9 cellular contexts compared by ENCODE assay signal in genomic region chr3:150371741-150372254, GRCh38. TPM values are rescaled to one million over a fixed set of nuclear protein-coding genes. Genes with fewer than 3 reads are reported as not detected.
DNase-seq lines count a peak whose midpoint lies in the region; ATAC-seq, FAIRE-seq and TF ChIP-seq lines count a peak whose summit lies in the region.
"Had no signal": no experiment of that assay in that cellular context is flagged by ENCODE, and none has a peak within 500 bp of the region (broad histone marks: within the 10 kb centered on the region; RNA-seq: fewer than 3 reads in every experiment).

No MANE protein-coding gene starts in this region.

- H3K27ac Mint-ChIP-seq in CD4-positive, alpha-beta memory T cell = no peak overlapping the region
- H3K27ac Mint-ChIP-seq: T-helper 1 cell treated with Interleukin-12 subunit alpha and Interleukin-12 subunit beta and Interleukin-4 antibody, amounts not matched to agents 30 μg/mL and 1 μg/mL, for 36 hours had no signal

- H3K36me3 Mint-ChIP-seq in CD4-positive, alpha-beta memory T cell = no peaks in the 10 kb centered on the region

- CTCF ChIA-PET in GM12878 (lab: Yijun Ruan, JAX) = interaction anchor here (1.2 to 2.3 kb wide), 2 partner anchors 13 to 37 kb away, joined by 3 to 13 read pairs; partner anchors contain the start of gene TSC22D2
- CTCF ChIA-PET in CD4-positive, alpha-beta memory T cell (lab: Charles Lee; ENCODE audit: partially characterized antibody) = no interaction called here

- H3K27me3 Mint-ChIP-seq in CD4-positive, alpha-beta memory T cell = peaks cover 0 to 4% of the 10 kb centered on the region in 2 donors

- WGBS in HUES64 = 59% methylated on average over 5 of the region's 6 CpGs
- WGBS in GM12878 (ENCODE audit: insufficient coverage, insufficient replicate concordance, low lambda C conversion rate, missing lambda C conversion rate) = 72% methylated on average over 6 of the region's 6 CpGs

- in situ Hi-C loops in GM12878 (cut with MboI) = no loop called here

- H3K4me3 ChIP-seq in HUES64 (ENCODE audit: low read length) (peak overlapping the region; percentile 2; the same call in 1 of the 2 replicates), GM12878 (no peak overlapping the region), stomach smooth muscle (ENCODE audit: low read length in 2 of 2) (peak overlapping the region; percentile 31 to 58)
- no peak overlapping the region for H3K4me3 ChIP-seq in CD4-positive, alpha-beta memory T cell (ENCODE audit: low read length in 2 of 2)

- H3K9me3 Mint-ChIP-seq in CD4-positive, alpha-beta memory T cell = no peaks in the 10 kb centered on the region
- H3K9me3 Mint-ChIP-seq: T-helper 1 cell treated with Interleukin-12 subunit alpha and Interleukin-12 subunit beta and Interleukin-4 antibody, amounts not matched to agents 30 μg/mL and 1 μg/mL, for 36 hours had no signal

- H3K79me2 ChIP-seq in GM12878 (ENCODE audit: control insufficient read depth, insufficient read depth, low read length) = no peaks in the 10 kb centered on the region

- no peak overlapping the region for H3K4me2 ChIP-seq in GM12878 (ENCODE audit: control insufficient read depth, insufficient read depth)

- H3K9ac ChIP-seq in HUES64 (ENCODE audit: low read depth, low read length) = no peak overlapping the region
- H3K9ac ChIP-seq in GM12878 (ENCODE audit: control insufficient read depth, insufficient read depth, low read length) = no peak overlapping the region
- H3K9ac ChIP-seq in stomach smooth muscle (ENCODE audit: low read length in 2 of 2) = peak overlapping the region; percentile 63 to 83

- H3K4me3 Mint-ChIP-seq in CD4-positive, alpha-beta memory T cell = no peak overlapping the region
- H3K4me3 Mint-ChIP-seq: T-helper 1 cell treated with Interleukin-12 subunit alpha and Interleukin-12 subunit beta and Interleukin-4 antibody, amounts not matched to agents 30 μg/mL and 1 μg/mL, for 36 hours had no signal

- DNase-seq in GM12878 (ENCODE audit: low read depth, low spot score) (no peak), inferior parietal cortex (ENCODE audit: extremely low spot score) (peak; percentile 76), NCI-H82 treated with DMSO at 0.1 percent for 48 hours (lab: John Stamatoyannopoulos, UW; ENCODE audit: unreplicated experiment) (no peak)
- DNase-seq in activated naive CD4-positive, alpha-beta T cell treated with anti-CD3 and anti-CD28 coated beads, Interleukin-2, amount 50 U/mL, for 16 hours = no peak
- no peak for DNase-seq in CD4-positive, alpha-beta memory T cell

- SMC1A ChIA-PET in GM12878 (lab: Charles Lee; ENCODE audit: uncharacterized antibody, unreplicated experiment) = interaction anchor here (0.5 to 2.3 kb wide), 5 partner anchors 13 to 110 kb away, joined by 3 to 9 read pairs (median 6); partner anchors contain the start of gene TSC22D2

- no peaks in the 10 kb centered on the region for H4K20me1 ChIP-seq in GM12878 (ENCODE audit: control insufficient read depth, insufficient read depth)

- TF ChIP-seq CTCF in GM12878 (IDR thresholded peaks at IDR 0.05 in 2 of 3, conservative IDR thresholded peaks at IDR 0.05 in 1 of 3; ENCODE audit: control insufficient read depth in 2 of 3, extremely low read depth in 1 of 3, insufficient read depth in 1 of 3, low read depth in 3 of 3, low read length in 3 of 3) = no peak

- no peak for FAIRE-seq in GM12878 (lab: Jason Lieb, UNC)

- H2AFZ ChIP-seq in GM12878 (ENCODE audit: control insufficient read depth, low read depth, low read length) = no peak overlapping the region; the same call in 1 of the 2 replicates

- intact Hi-C loops in GM12878 (cut with micrococcal nuclease; ENCODE audit: unreplicated experiment) = loop anchor here (5.0 kb wide), 1 partner anchor 36 kb away; the partner anchor contains the start of gene TSC22D2
- intact Hi-C loops in CD4-positive, alpha-beta memory T cell (cut with micrococcal nuclease) = no loop called here

- RAD21 ChIA-PET in GM12878 (lab: Charles Lee; ENCODE audit: unreplicated experiment) = interaction anchor here (1.4 kb wide), 1 partner anchor 37 kb away, joined by 4 read pairs; the partner anchor contains the start of gene TSC22D2

- no peaks in the 10 kb centered on the region for H3K36me3 ChIP-seq in HUES64 (ENCODE audit: insufficient read depth, low read length)
- H3K36me3 ChIP-seq in GM12878 (ENCODE audit: control insufficient read depth in 2 of 2, insufficient read depth in 2 of 2, low read length in 1 of 2) = no peaks in the 10 kb centered on the region
- no peaks in the 10 kb centered on the region for H3K36me3 ChIP-seq in stomach smooth muscle (ENCODE audit: control insufficient read depth in 2 of 2, insufficient read depth in 2 of 2, low read length in 2 of 2)
- H3K36me3 ChIP-seq in CD4-positive, alpha-beta memory T cell (ENCODE audit: insufficient read depth, low read length) = no peaks in the 10 kb centered on the region

- BruUV-seq in GM12878 (replicated peaks; lab: Mats Ljungman, UMichigan) = no TSS peak

- no peak for TF ChIP-seq RAD21 in GM12878 (IDR thresholded peaks at IDR 0.05; ENCODE audit: insufficient read depth, low read depth, low read length)

- H3K9me3 ChIP-seq in HUES64 (ENCODE audit: insufficient read depth, low read depth, low read length) (no peaks in the 10 kb centered on the region), GM12878 (replicated peaks; ENCODE audit: control insufficient read depth, insufficient read depth, low read length) (no peaks in the 10 kb centered on the region), stomach smooth muscle (ENCODE audit: control insufficient read depth in 2 of 2, low read length in 2 of 2) (no peaks in the 10 kb centered on the region)
- no peaks in the 10 kb centered on the region for H3K9me3 ChIP-seq in CD4-positive, alpha-beta memory T cell (ENCODE audit: control insufficient read depth in 1 of 2, low read length in 2 of 2)

- ATAC-seq in GM12878 (peak; percentile 20; the same call in 2 of the 3 replicates), HG03521 (IDR thresholded peaks at IDR 0.05; ENCODE audit: unreplicated experiment) (no peak)

- no peak for TF ChIP-seq EP300 in GM12878 (IDR thresholded peaks at IDR 0.05; ENCODE audit: borderline replicate concordance in 1 of 2, control insufficient read depth in 1 of 2, low read depth in 2 of 2, low read length in 2 of 2)

- no peak for TF ChIP-seq POLR2A in GM12878 (IDR thresholded peaks at IDR 0.05; ENCODE audit: low read depth, low read length)

- POLR2A ChIA-PET in GM12878 (lab: Charles Lee) = no interaction called here
- POLR2A ChIA-PET in CD4-positive, alpha-beta memory T cell (lab: Charles Lee; ENCODE audit: partially characterized antibody) = no interaction called here

- H3K27me3 ChIP-seq in HUES64 (ENCODE audit: insufficient read depth, low read length) = no peaks in the 10 kb centered on the region
- no peaks in the 10 kb centered on the region for H3K27me3 ChIP-seq in GM12878 (replicated peaks in 1 of 2; ENCODE audit: control insufficient read depth in 2 of 2, insufficient read depth in 2 of 2, low read length in 1 of 2)
- H3K27me3 ChIP-seq in stomach smooth muscle (ENCODE audit: control insufficient read depth in 1 of 2, insufficient read depth in 2 of 2, low read length in 2 of 2) = no peaks in the 10 kb centered on the region
- no peaks in the 10 kb centered on the region for H3K27me3 ChIP-seq in CD4-positive, alpha-beta memory T cell (ENCODE audit: insufficient read depth, low read length)

- peaks cover 0 to 9% (median 4%) of the 10 kb centered on the region in 4 donors for H3K4me1 Mint-ChIP-seq in CD4-positive, alpha-beta memory T cell

- H3K27ac ChIP-seq in HUES64 (ENCODE audit: low read depth, low read length) (peak overlapping the region; percentile 56), GM12878 (ENCODE audit: control insufficient read depth, insufficient read depth) (no peak overlapping the region), stomach smooth muscle (ENCODE audit: low read length) (peak overlapping the region; percentile 80)
- no peak overlapping the region for H3K27ac ChIP-seq in CD4-positive, alpha-beta memory T cell (ENCODE audit: low read depth, low read length)

- H3K4me1 ChIP-seq in HUES64 (ENCODE audit: insufficient read depth, low read length) = peaks cover 33% of the 10 kb centered on the region
- H3K4me1 ChIP-seq in GM12878 (ENCODE audit: control insufficient read depth, insufficient read depth, low read length) = 0 out of 2 replicates have a peak, but pooled peaks cover 2% of the 10 kb centered on the region
- H3K4me1 ChIP-seq in stomach smooth muscle (ENCODE audit: control insufficient read depth, insufficient read depth, low read length) = peaks cover 8% of the 10 kb centered on the region
- H3K4me1 ChIP-seq in CD4-positive, alpha-beta memory T cell (ENCODE audit: insufficient read depth, low read length) = no peaks in the 10 kb centered on the region

TF ChIP-seq in GM12878, 131 proteins besides CTCF, POLR2A, EP300 and RAD21 (continues in another document):
- TF ChIP-seq POLR2AphosphoS2 (IDR thresholded peaks at IDR 0.05; ENCODE audit: low read depth, low read length) = no peak

RNA-seq across cellular contexts. Expression of gene TSC22D2, which starts 36.3 kb away (rescaled TPM):
- polyA plus RNA-seq in HUES64 (2013, experiment 1 of 2) = 18.3 TPM
- polyA plus RNA-seq in HUES64 (2013, experiment 2 of 2) = 17.1 TPM
- 34.3 and 34.9 TPM in 2 replicates for total RNA-seq in GM12878 (2013; cell fraction: nucleolus; rRNA removed)
- total RNA-seq in GM12878 (2014; rRNA removed) (7.0 and 7.4 TPM in 2 replicates), GM12878 (2014; rRNA removed; fragmentation: Illumina TruSeq; extraction: Trizol) (11.0 and 11.2 TPM in 2 replicates), GM12878 (2021) (16.1 and 17.1 TPM in 2 replicates)
- polyA plus RNA-seq in GM12878 (2011; ENCODE audit: low read depth) = 9.2 TPM
- polyA plus RNA-seq in GM12878 (2011; rRNA removed) (11.8 and 16.7 TPM in 2 replicates), GM12878 (2014; fragmentation: Illumina TruSeq; extraction: Trizol) (13.9 and 18.7 TPM in 2 replicates), GM12878 (2014; fragmentation: Nextera tagmentation; extraction: Ambion mirVana) (10 to 100 TPM; 10.5 to 19.4 TPM), GM12878 (2014; rRNA removed) (5.6 and 8.2 TPM in 2 replicates), GM12878 (2016; fragmentation: Nextera tagmentation; extraction: Ambion mirVana) (1 to 10 TPM; 8.1 to 9.5 TPM)
- 4.1 and 4.8 TPM in 2 replicates for polyA plus RNA-seq in GM12878 (2011; cell fraction: cytosol; rRNA removed)
- 16.7 and 21.0 TPM in 2 replicates for polyA plus RNA-seq in GM12878 (2011; cell fraction: nucleus; rRNA removed)
- polyA plus RNA-seq in GM12878 (2012) = 9.0 and 9.3 TPM in 2 replicates
- polyA minus RNA-seq in GM12878 (2011; rRNA and poly(A)+ RNA removed) = 24.2 and 29.4 TPM in 2 replicates
- polyA minus RNA-seq in GM12878 (2011; cell fraction: cytosol; rRNA and poly(A)+ RNA removed) = 11.4 and 12.9 TPM in 2 replicates
- 37.1 and 70.3 TPM in 2 replicates for polyA minus RNA-seq in GM12878 (2011; cell fraction: nucleus; rRNA and poly(A)+ RNA removed)
- total RNA-seq in CD4-positive, alpha-beta memory T cell = 10 to 100 TPM; 25.3 to 25.7 TPM
- polyA plus RNA-seq in CD4-positive, alpha-beta memory T cell = 10 to 100 TPM in 1 of 2 donors, 1 to 10 TPM in 1; 5.5 to 14.1 TPM

Comparison
In these comparisons a context has a peak if more than half of its experiments do, and no peak if none do; other contexts are left out.
1. H3K27ac ChIP-seq: peak in HUES64 (single experiment) and stomach smooth muscle (single experiment); none in GM12878 (single experiment) and CD4-positive, alpha-beta memory T cell (single experiment).
2. H3K4me3 ChIP-seq: peak in HUES64 (single experiment) and stomach smooth muscle (2 of 2); none in GM12878 (single experiment) and CD4-positive, alpha-beta memory T cell (0 of 2).
3. H3K9ac ChIP-seq: peak in stomach smooth muscle (2 of 2); none in HUES64 (single experiment) and GM12878 (single experiment).